In the genomic region with DNA sequence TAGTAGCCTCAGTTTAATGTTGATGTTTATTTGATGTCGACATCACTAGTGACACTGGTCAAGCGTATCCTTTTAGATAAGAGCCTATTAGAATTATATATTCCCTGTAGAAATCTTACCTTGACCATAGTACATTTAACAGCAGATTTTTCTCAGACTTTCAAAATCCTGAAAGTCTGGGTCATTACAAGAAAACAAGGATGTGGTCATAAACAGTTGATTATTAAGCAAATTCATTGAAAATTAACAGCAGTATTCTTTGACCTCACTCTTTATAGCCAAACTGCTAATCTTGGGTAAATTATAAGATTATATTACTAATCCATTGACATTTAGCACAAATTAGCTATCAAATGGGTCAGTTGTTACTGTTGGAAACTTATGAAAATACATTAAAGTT, we compare ENCODE assay signal across 1 cellular context.
TF ChIP-seq lines count a peak whose summit lies in the region.

No MANE protein-coding gene starts in this region.

TF ChIP-seq in HepG2, 621 proteins besides CTCF, POLR2A, EP300 and RAD21 (continued from another document):
- TF ChIP-seq ZNF142 (CRISPR knock-in tag; IDR thresholded peaks at IDR 0.05) (no peak), MXD4 (CRISPR knock-in tag; IDR thresholded peaks at IDR 0.05) (no peak), ZBTB46 (CRISPR knock-in tag; IDR thresholded peaks at IDR 0.05; ENCODE audit: borderline replicate concordance) (no peak), TCF12 (IDR thresholded peaks at IDR 0.05) (no peak), TCF12 (CRISPR knock-in tag; IDR thresholded peaks at IDR 0.05) (no peak), ZMYM2 (CRISPR knock-in tag; IDR thresholded peaks at IDR 0.05) (no peak)
TF ChIP-seq in HepG2: peak in this region for 0.
